10 cellular contexts compared by ENCODE assay signal in the genomic region with DNA sequence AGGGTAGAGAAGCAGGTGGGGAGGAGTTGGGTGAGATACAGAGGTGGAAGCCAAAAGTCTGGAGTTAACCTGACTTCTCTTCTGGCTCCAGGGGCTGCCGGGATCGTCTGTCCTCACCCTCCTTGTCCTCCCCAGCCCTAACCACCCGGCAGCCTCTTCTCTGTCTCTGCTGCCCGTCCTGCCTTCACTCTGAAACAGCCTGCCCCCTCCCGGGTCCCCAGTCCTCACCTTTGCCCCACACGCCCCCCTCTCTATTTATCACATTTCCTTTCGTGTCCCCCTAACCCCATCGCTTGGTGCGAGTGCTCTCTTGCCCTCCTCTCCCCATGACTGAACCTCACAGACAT. TPM values are rescaled to one million over a fixed set of nuclear protein-coding genes. Genes with fewer than 3 reads are reported as not detected.
A peak's percentile ranks its signal among the peaks of the same experiment; 100 is the strongest.
DNase-seq lines count a peak whose midpoint lies in the region; ATAC-seq and TF ChIP-seq lines count a peak whose summit lies in the region.
"Had no signal": no experiment of that assay in that cellular context is flagged by ENCODE, and none has a peak within 500 bp of the region (broad histone marks: within the 10 kb centered on the region; RNA-seq: fewer than 3 reads in every experiment).

No MANE protein-coding gene starts in this region.

- H3K27me3 ChIP-seq in lower lobe of right lung (ENCODE audit: low read depth) (peaks cover 6% of the 10 kb centered on the region), testis (no peaks in the 10 kb centered on the region), Peyer's patch (no peaks in the 10 kb centered on the region)

- intact Hi-C loops in activated CD4-positive, alpha-beta T cell treated with anti-CD3 and anti-CD28 coated beads for 36 hours (cut with DNase I, micrococcal nuclease): no loop called here
- intact Hi-C loops in lower lobe of right lung (cut with DNase I): no loop called here
- intact Hi-C loops in testis (cut with DNase I; ENCODE audit: low total_unique reads): no loop called here

- H3K27ac Mint-ChIP-seq in activated CD4-positive, alpha-beta T cell treated with anti-CD3 and anti-CD28 coated beads for 36 hours: no peak overlapping the region

- 10 to 11% methylated on average over 9 of the region's 9 CpGs for WGBS in testis, 2 donors

- H3K36me3 ChIP-seq in lower lobe of right lung (peaks cover 17% of the 10 kb centered on the region), testis (ENCODE audit: low read depth, missing control alignments) (no peaks in the 10 kb centered on the region), Peyer's patch (peaks cover 0 to 19% (median 0%) of the 10 kb centered on the region in 3 donors)

- H3K36me3 Mint-ChIP-seq in activated CD4-positive, alpha-beta T cell treated with anti-CD3 and anti-CD28 coated beads for 36 hours (ENCODE audit: low read depth): peaks cover 23% of the 10 kb centered on the region

- CTCF ChIA-PET in activated CD4-positive, alpha-beta T cell treated with anti-CD3 and anti-CD28 coated beads for 36 hours (lab: Charles Lee): no interaction called here

- H3K4me1 ChIP-seq in lower lobe of right lung (peaks cover 20% of the 10 kb centered on the region), testis (peaks cover 18% of the 10 kb centered on the region), Peyer's patch (peaks cover 0 to 19% (median 7%) of the 10 kb centered on the region in 4 donors)

- H3K9me3 ChIP-seq in lower lobe of right lung (no peaks in the 10 kb centered on the region), testis (no peaks in the 10 kb centered on the region), Peyer's patch (no peaks in the 10 kb centered on the region)

- peaks cover 27% of the 10 kb centered on the region for H3K4me1 Mint-ChIP-seq in activated CD4-positive, alpha-beta T cell treated with anti-CD3 and anti-CD28 coated beads for 36 hours

- TF ChIP-seq CTCF in cardiac fibroblast (IDR thresholded peaks at IDR 0.05; ENCODE audit: low read depth, low read length) (no peak), lower lobe of right lung (IDR thresholded peaks at IDR 0.05) (no peak), testis (IDR thresholded peaks at IDR 0.05) (no peak), Peyer's patch (IDR thresholded peaks at IDR 0.05) (no peak)

- peaks cover 30% of the 10 kb centered on the region for H3K27me3 Mint-ChIP-seq in activated CD4-positive, alpha-beta T cell treated with anti-CD3 and anti-CD28 coated beads for 36 hours

- peak overlapping the region; percentile 40 for H3K4me3 Mint-ChIP-seq in activated CD4-positive, alpha-beta T cell treated with anti-CD3 and anti-CD28 coated beads for 36 hours

- TF ChIP-seq POLR2A in testis (IDR thresholded peaks at IDR 0.05): no peak
- no peak for TF ChIP-seq POLR2A in Peyer's patch (IDR thresholded peaks at IDR 0.05)

- H3K27ac ChIP-seq in lower lobe of right lung: no peak overlapping the region
- peak overlapping the region in 1 of 2 donors; percentile 19 for H3K27ac ChIP-seq in testis
- no peak overlapping the region for H3K27ac ChIP-seq in Peyer's patch

- POLR2A ChIA-PET in activated CD4-positive, alpha-beta T cell treated with anti-CD3 and anti-CD28 coated beads for 36 hours (lab: Charles Lee): no interaction called here

- H3K4me3 ChIP-seq in cardiac fibroblast (replicated peaks in 1 of 2; ENCODE audit: low read depth in 2 of 2, low read length in 2 of 2): peak overlapping the region; percentile 59 to 63
- peak overlapping the region; percentile 55 for H3K4me3 ChIP-seq in lower lobe of right lung
- H3K4me3 ChIP-seq in testis: peak overlapping the region; percentile 42 to 48
- peak overlapping the region in 1 of 4 donors; percentile 41 for H3K4me3 ChIP-seq in Peyer's patch

- no peak for DNase-seq in activated CD4-positive, alpha-beta T cell treated with anti-CD3 and anti-CD28 coated beads for 36 hours
- no peak for DNase-seq in activated CD4-positive, alpha-beta T cell treated with anti-CD3 and anti-CD28 coated beads for 4 hours
- DNase-seq in cardiac fibroblast (ENCODE audit: low read depth in 2 of 2): no peak
- no peak for DNase-seq in lower lobe of right lung
- no peak for DNase-seq in testis
- DNase-seq in Peyer's patch: no peak
- no peak for DNase-seq in D341Med (ENCODE audit: low spot score)
- DNase-seq in NCI-H510A (lab: John Stamatoyannopoulos, UW): no peak
- DNase-seq: NCI-H524; stimulated activated CD4-positive, alpha-beta T cell treated with anti-CD3 and anti-CD28 coated beads, Interleukin-2, amount 100 ng/mL, for 48 hours had no signal

- H3K9me3 Mint-ChIP-seq in activated CD4-positive, alpha-beta T cell treated with anti-CD3 and anti-CD28 coated beads for 36 hours (ENCODE audit: low read depth): no peaks in the 10 kb centered on the region

- ATAC-seq in activated CD4-positive, alpha-beta T cell treated with anti-CD3 and anti-CD28 coated beads for 36 hours: no peak
- peak in 1 of 2 donors; percentile 5 for ATAC-seq in lower lobe of right lung

RNA-seq across cellular contexts. Expression of gene RING1, which starts 5.7 kb away (rescaled TPM):
- total RNA-seq in activated CD4-positive, alpha-beta T cell treated with anti-CD3 and anti-CD28 coated beads for 36 hours: 10 to 100 TPM; 28.3 to 39.3 TPM
- 43.1 TPM for total RNA-seq in lower lobe of right lung
- 10 to 100 TPM; 36.2 to 38.0 TPM for total RNA-seq in testis
- 60.2 TPM for polyA plus RNA-seq in testis (ENCODE audit: insufficient read depth, low read depth, low replicate concordance)
- total RNA-seq in Peyer's patch: 10 to 100 TPM; 18.2 to 38.0 (median 20.7) TPM

RNA-seq across cellular contexts. Expression of gene HSD17B8, which starts 9.5 kb away (rescaled TPM):
- 10 to 100 TPM; 23.4 to 33.2 TPM for total RNA-seq in activated CD4-positive, alpha-beta T cell treated with anti-CD3 and anti-CD28 coated beads for 36 hours
- 13.3 TPM for total RNA-seq in lower lobe of right lung
- total RNA-seq in testis: 10 to 100 TPM; 25.4 to 26.3 TPM
- 11.2 TPM for polyA plus RNA-seq in testis (ENCODE audit: insufficient read depth, low read depth, low replicate concordance)
- total RNA-seq in Peyer's patch: 10 to 100 TPM; 26.4 to 58.0 (median 44.0) TPM

RNA-seq across cellular contexts. Expression of gene SLC39A7, which starts 13.3 kb away (rescaled TPM):
- 10 to 100 TPM; 33.0 to 41.8 TPM for total RNA-seq in activated CD4-positive, alpha-beta T cell treated with anti-CD3 and anti-CD28 coated beads for 36 hours
- 76.0 TPM for total RNA-seq in lower lobe of right lung
- total RNA-seq in testis: 10 to 100 TPM; 79.1 to 85.7 TPM
- 87.7 TPM for polyA plus RNA-seq in testis (ENCODE audit: insufficient read depth, low read depth, low replicate concordance)
- 10 to 100 TPM; 33.8 to 99.0 (median 55.0) TPM for total RNA-seq in Peyer's patch

RNA-seq across cellular contexts. Expression of gene RXRB, which starts 13.5 kb away (rescaled TPM):
- 10 to 100 TPM; 41.0 to 45.4 TPM for total RNA-seq in activated CD4-positive, alpha-beta T cell treated with anti-CD3 and anti-CD28 coated beads for 36 hours
- total RNA-seq in lower lobe of right lung: 47.4 TPM
- 10 to 100 TPM; 42.9 to 47.3 TPM for total RNA-seq in testis
- 45.2 TPM for polyA plus RNA-seq in testis (ENCODE audit: insufficient read depth, low read depth, low replicate concordance)
- 10 to 100 TPM; 23.1 to 56.7 (median 36.6) TPM for total RNA-seq in Peyer's patch

RNA-seq across cellular contexts. Expression of gene COL11A2, which starts 21.7 kb away (rescaled TPM):
- total RNA-seq in activated CD4-positive, alpha-beta T cell treated with anti-CD3 and anti-CD28 coated beads for 36 hours: 1 to 10 TPM; 1.9 to 2.0 TPM
- 0.77 TPM for total RNA-seq in lower lobe of right lung
- total RNA-seq in testis: 1 to 10 TPM; 8.6 to 8.8 TPM
- 8.2 TPM for polyA plus RNA-seq in testis (ENCODE audit: insufficient read depth, low read depth, low replicate concordance)
- 1 to 10 TPM in 1 of 4 donors, under 1 TPM in 2, not detected in 1; 0.18 to 2.5 (median 0.54) TPM for total RNA-seq in Peyer's patch
